Comparison of ENCODE assay signal across 9 cellular contexts in the genomic region with DNA sequence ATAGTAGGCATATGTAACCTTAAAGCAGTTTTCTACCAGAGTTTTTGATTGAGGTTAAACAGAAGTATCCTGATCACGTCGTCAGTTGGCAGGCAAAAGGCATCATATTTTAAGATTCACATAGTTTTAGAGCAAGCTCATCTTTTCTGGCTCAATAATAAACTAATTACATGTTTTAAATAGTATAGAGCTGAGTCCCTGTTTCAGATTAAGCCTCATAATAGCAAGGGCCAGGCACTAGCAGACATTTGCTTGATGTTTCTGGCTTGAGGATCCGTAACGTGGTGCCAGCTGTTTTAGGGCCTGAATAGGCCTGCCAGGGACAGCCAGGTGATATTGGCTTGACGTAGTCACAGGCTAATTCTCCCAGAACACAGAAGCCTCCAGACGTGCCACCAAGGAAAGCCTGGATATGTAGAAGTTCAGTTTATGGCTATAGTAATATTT.
DNase-seq lines count a peak whose midpoint lies in the region; ATAC-seq and TF ChIP-seq lines count a peak whose summit lies in the region.
"Had no signal": no experiment of that assay in that cellular context is flagged by ENCODE, and none has a peak within 500 bp of the region (broad histone marks: within the 10 kb centered on the region; RNA-seq: fewer than 3 reads in every experiment).

No MANE protein-coding gene starts in this region.

- DNase-seq in NCI-H69 (lab: John Stamatoyannopoulos, UW) = peak; percentile 54
- DNase-seq in colonic mucosa = no peak
- DNase-seq in lower lobe of right lung = no peak
- peak; percentile 65 to 89 for DNase-seq in tibial artery
- DNase-seq in activated CD8-positive, alpha-beta memory T cell treated with anti-CD3 and anti-CD28 coated beads, Interleukin-2, amount 10 ng/mL, durations not matched to agents 7 days and 5 days = no peak
- no peak for DNase-seq in Calu3
- no peak for DNase-seq in WTC11 (ENCODE audit: low spot score)

- H3K9ac ChIP-seq in colonic mucosa (ENCODE audit: low read depth in 2 of 2, low read length in 2 of 2) = peak overlapping the region in 1 of 2 donors; percentile 17

- no peaks in the 10 kb centered on the region for H3K27me3 ChIP-seq in colonic mucosa
- H3K27me3 ChIP-seq in lower lobe of right lung (ENCODE audit: low read depth) = no peaks in the 10 kb centered on the region
- H3K27me3 ChIP-seq in tibial artery = no peaks in the 10 kb centered on the region

- CTCF ChIA-PET in activated CD8-positive, alpha-beta memory T cell treated with anti-CD3 and anti-CD28 coated beads, Interleukin-2, amount 10 ng/mL, durations not matched to agents 7 days and 5 days (lab: Charles Lee) = interaction anchor here (1.2 kb wide), 1 partner anchor 122 kb away, joined by 3 read pairs; no protein-coding TSS in a partner anchor
- CTCF ChIA-PET in Calu3 (lab: Charles Lee) (no interaction called here), WTC11 (lab: Charles Lee) (no interaction called here)

- H3K36me3 Mint-ChIP-seq in activated CD8-positive, alpha-beta memory T cell treated with anti-CD3 and anti-CD28 coated beads, Interleukin-2, amount 10 ng/mL, durations not matched to agents 7 days and 5 days = no peaks in the 10 kb centered on the region
- H3K36me3 Mint-ChIP-seq in Calu3 (ENCODE audit: insufficient read depth, unreplicated experiment) = peaks cover 13% of the 10 kb centered on the region
- no peaks in the 10 kb centered on the region for H3K36me3 Mint-ChIP-seq in WTC11

- H3K4me1 Mint-ChIP-seq in activated CD8-positive, alpha-beta memory T cell treated with anti-CD3 and anti-CD28 coated beads, Interleukin-2, amount 10 ng/mL, durations not matched to agents 7 days and 5 days = peaks cover 19% of the 10 kb centered on the region
- H3K4me1 Mint-ChIP-seq in Calu3 (ENCODE audit: low read depth, unreplicated experiment) = peaks cover 64% of the 10 kb centered on the region
- H3K4me1 Mint-ChIP-seq in WTC11 = peaks cover 52% of the 10 kb centered on the region

- H3K9me3 Mint-ChIP-seq in activated CD8-positive, alpha-beta memory T cell treated with anti-CD3 and anti-CD28 coated beads, Interleukin-2, amount 10 ng/mL, durations not matched to agents 7 days and 5 days (ENCODE audit: low read depth) = no peaks in the 10 kb centered on the region
- H3K9me3 Mint-ChIP-seq in Calu3 (ENCODE audit: low read depth, unreplicated experiment) (no peaks in the 10 kb centered on the region), WTC11 (no peaks in the 10 kb centered on the region)

- intact Hi-C loops in colonic mucosa (cut with DNase I) = no loop called here
- intact Hi-C loops in lower lobe of right lung (cut with DNase I) = no loop called here
- intact Hi-C loops in tibial artery (cut with DNase I; ENCODE audit: low total_unique reads) = loop anchor here (10.0 kb wide), 1 partner anchor 47 kb away; no protein-coding TSS in a partner anchor
- intact Hi-C loops in Calu3 (cut with micrococcal nuclease; ENCODE audit: unreplicated experiment) = no loop called here

- H3K4me3 Mint-ChIP-seq in activated CD8-positive, alpha-beta memory T cell treated with anti-CD3 and anti-CD28 coated beads, Interleukin-2, amount 10 ng/mL, durations not matched to agents 7 days and 5 days = no peak overlapping the region
- H3K4me3 Mint-ChIP-seq in Calu3 (ENCODE audit: low read depth, unreplicated experiment) (no peak overlapping the region), WTC11 (no peak overlapping the region)

- BruUV-seq in Calu3 (replicated peaks; lab: Mats Ljungman, UMichigan) = no TSS peak

- H3K4me3 ChIP-seq in colonic mucosa (no peak overlapping the region), lower lobe of right lung (no peak overlapping the region), tibial artery (no peak overlapping the region)

- H3K36me3 ChIP-seq in colonic mucosa (no peaks in the 10 kb centered on the region), lower lobe of right lung (peaks cover 4% of the 10 kb centered on the region), tibial artery (no peaks in the 10 kb centered on the region)

- H3K27me3 Mint-ChIP-seq in activated CD8-positive, alpha-beta memory T cell treated with anti-CD3 and anti-CD28 coated beads, Interleukin-2, amount 10 ng/mL, durations not matched to agents 7 days and 5 days = no peaks in the 10 kb centered on the region
- no peaks in the 10 kb centered on the region for H3K27me3 Mint-ChIP-seq in Calu3 (ENCODE audit: unreplicated experiment)
- H3K27me3 Mint-ChIP-seq in WTC11 (ENCODE audit: low read depth) = no peaks in the 10 kb centered on the region

- POLR2A ChIA-PET in WTC11 (lab: Charles Lee) = no interaction called here

- no peaks in the 10 kb centered on the region for H3K9me3 ChIP-seq in colonic mucosa
- no peaks in the 10 kb centered on the region for H3K9me3 ChIP-seq in lower lobe of right lung
- H3K9me3 ChIP-seq in tibial artery = no peaks in the 10 kb centered on the region

- TF ChIP-seq CTCF in colonic mucosa (IDR thresholded peaks at IDR 0.05) = no peak
- no peak for TF ChIP-seq CTCF in lower lobe of right lung (IDR thresholded peaks at IDR 0.05)
- TF ChIP-seq CTCF in tibial artery (IDR thresholded peaks at IDR 0.05) = no peak
- no peak for TF ChIP-seq CTCF in Calu3 (IDR thresholded peaks at IDR 0.05; ENCODE audit: unreplicated experiment)
- no peak for TF ChIP-seq CTCF in WTC11 (IDR thresholded peaks at IDR 0.05)

- ATAC-seq in lower lobe of right lung (peak in 1 of 2 donors; percentile 16), GM21528 (IDR thresholded peaks at IDR 0.05; ENCODE audit: low FRiP score, unreplicated experiment) (no peak), WTC11 (no peak)
- no peak for ATAC-seq in activated CD8-positive, alpha-beta memory T cell treated with anti-CD3 and anti-CD28 coated beads, Interleukin-2, amount 10 ng/mL, durations not matched to agents 7 days and 5 days

- peaks cover 6% of the 10 kb centered on the region for H3K4me1 ChIP-seq in colonic mucosa
- H3K4me1 ChIP-seq in lower lobe of right lung = peaks cover 84% of the 10 kb centered on the region
- H3K4me1 ChIP-seq in tibial artery = peaks cover 0 to 100% (median 82%) of the 10 kb centered on the region in 4 donors

- H3K27ac ChIP-seq in colonic mucosa (peak overlapping the region; percentile 29), lower lobe of right lung (peak overlapping the region; percentile 80), tibial artery (peak overlapping the region; percentile 80 to 85)
- H3K27ac ChIP-seq: HL-60 had no signal

- no peak overlapping the region for H3K27ac Mint-ChIP-seq in activated CD8-positive, alpha-beta memory T cell treated with anti-CD3 and anti-CD28 coated beads, Interleukin-2, amount 10 ng/mL, durations not matched to agents 7 days and 5 days
- no peak overlapping the region for H3K27ac Mint-ChIP-seq in Calu3 (ENCODE audit: unreplicated experiment)
- no peak overlapping the region for H3K27ac Mint-ChIP-seq in WTC11

TF ChIP-seq in WTC11, 78 proteins besides CTCF, POLR2A, EP300 and RAD21 (continues in another document):
- TF ChIP-seq NR1H2 (CRISPR knock-in tag; IDR thresholded peaks at IDR 0.05) (no peak), MYBL2 (CRISPR knock-in tag; IDR thresholded peaks at IDR 0.05) (no peak), PRRX2 (CRISPR knock-in tag; IDR thresholded peaks at IDR 0.05) (no peak), GTF2I (CRISPR knock-in tag; conservative IDR thresholded peaks at IDR 0.05) (no peak), ZNF232 (CRISPR knock-in tag; IDR thresholded peaks at IDR 0.05) (no peak)
- TF ChIP-seq, protein P1, sequence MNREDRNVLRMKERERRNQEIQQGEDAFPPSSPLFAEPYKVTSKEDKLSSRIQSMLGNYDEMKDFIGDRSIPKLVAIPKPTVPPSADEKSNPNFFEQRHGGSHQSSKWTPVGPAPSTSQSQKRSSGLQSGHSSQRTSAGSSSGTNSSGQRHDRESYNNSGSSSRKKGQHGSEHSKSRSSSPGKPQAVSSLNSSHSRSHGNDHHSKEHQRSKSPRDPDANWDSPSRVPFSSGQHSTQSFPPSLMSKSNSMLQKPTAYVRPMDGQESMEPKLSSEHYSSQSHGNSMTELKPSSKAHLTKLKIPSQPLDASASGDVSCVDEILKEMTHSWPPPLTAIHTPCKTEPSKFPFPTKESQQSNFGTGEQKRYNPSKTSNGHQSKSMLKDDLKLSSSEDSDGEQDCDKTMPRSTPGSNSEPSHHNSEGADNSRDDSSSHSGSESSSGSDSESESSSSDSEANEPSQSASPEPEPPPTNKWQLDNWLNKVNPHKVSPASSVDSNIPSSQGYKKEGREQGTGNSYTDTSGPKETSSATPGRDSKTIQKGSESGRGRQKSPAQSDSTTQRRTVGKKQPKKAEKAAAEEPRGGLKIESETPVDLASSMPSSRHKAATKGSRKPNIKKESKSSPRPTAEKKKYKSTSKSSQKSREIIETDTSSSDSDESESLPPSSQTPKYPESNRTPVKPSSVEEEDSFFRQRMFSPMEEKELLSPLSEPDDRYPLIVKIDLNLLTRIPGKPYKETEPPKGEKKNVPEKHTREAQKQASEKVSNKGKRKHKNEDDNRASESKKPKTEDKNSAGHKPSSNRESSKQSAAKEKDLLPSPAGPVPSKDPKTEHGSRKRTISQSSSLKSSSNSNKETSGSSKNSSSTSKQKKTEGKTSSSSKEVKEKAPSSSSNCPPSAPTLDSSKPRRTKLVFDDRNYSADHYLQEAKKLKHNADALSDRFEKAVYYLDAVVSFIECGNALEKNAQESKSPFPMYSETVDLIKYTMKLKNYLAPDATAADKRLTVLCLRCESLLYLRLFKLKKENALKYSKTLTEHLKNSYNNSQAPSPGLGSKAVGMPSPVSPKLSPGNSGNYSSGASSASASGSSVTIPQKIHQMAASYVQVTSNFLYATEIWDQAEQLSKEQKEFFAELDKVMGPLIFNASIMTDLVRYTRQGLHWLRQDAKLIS (CRISPR knock-in tag; IDR thresholded peaks at IDR 0.05; ENCODE audit: borderline replicate concordance) = no peak
- TF ChIP-seq, protein P2, sequence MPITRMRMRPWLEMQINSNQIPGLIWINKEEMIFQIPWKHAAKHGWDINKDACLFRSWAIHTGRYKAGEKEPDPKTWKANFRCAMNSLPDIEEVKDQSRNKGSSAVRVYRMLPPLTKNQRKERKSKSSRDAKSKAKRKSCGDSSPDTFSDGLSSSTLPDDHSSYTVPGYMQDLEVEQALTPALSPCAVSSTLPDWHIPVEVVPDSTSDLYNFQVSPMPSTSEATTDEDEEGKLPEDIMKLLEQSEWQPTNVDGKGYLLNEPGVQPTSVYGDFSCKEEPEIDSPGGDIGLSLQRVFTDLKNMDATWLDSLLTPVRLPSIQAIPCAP (CRISPR knock-in tag; IDR thresholded peaks at IDR 0.05) = no peak
- TF ChIP-seq, protein P3, sequence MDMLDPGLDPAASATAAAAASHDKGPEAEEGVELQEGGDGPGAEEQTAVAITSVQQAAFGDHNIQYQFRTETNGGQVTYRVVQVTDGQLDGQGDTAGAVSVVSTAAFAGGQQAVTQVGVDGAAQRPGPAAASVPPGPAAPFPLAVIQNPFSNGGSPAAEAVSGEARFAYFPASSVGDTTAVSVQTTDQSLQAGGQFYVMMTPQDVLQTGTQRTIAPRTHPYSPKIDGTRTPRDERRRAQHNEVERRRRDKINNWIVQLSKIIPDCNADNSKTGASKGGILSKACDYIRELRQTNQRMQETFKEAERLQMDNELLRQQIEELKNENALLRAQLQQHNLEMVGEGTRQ (CRISPR knock-in tag; IDR thresholded peaks at IDR 0.05) = no peak

Comparison
In these comparisons a context has a peak if more than half of its experiments do, and no peak if none do; other contexts are left out.
1. DNase-seq: peak in NCI-H69 (single experiment) and tibial artery (2 of 2); none in colonic mucosa (single experiment), lower lobe of right lung (single experiment), activated CD8-positive, alpha-beta memory T cell treated with anti-CD3 and anti-CD28 coated beads, Interleukin-2, amount 10 ng/mL, durations not matched to agents 7 days and 5 days (single experiment), Calu3 (single experiment) and WTC11 (single experiment).
2. H3K27ac ChIP-seq: peak in every context shown above with its lines; median percentile 82 in tibial artery; 80 in lower lobe of right lung; 29 in colonic mucosa.